In the genomic region with DNA sequence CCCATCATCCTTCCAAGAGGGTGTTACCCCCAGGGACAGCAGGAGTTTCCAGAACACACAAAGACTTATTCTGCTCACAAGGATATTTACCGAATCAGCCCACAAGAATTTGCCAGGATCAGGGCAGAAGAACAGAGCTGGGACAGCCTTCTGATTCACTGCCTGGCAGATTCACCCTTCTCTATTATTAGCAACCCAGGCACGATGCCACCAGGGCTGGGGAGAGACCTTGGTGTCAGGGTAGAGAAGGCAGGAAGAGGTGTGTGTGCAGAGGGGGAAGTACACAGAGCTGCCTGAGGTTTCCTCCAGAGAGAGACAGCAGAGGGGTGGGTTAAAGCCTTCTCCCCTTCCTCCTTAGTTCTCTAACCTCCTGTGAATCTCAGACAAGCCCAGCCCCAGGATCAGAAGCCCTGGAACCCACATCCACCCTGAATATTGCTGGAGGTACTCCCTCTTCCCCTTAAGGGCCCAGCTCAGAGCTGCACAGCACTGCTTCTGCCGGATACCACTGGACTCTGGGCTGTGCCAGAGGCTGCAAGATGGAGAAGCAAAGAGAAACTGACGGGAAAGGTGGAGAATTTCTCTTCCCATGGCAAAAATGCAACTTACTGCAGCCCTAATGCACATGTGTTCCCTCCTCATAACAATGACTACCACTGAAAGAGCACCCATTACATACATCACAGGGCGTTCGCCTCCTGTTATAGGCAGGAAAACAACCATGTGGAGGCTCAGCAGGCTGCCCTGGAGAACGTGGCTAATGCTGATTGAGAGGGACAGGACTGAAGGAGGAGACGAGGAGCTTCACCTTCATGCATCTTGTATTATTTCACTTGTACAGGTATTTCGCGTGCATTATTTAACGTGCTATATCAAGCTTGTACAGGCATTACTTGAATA, we compare ENCODE assay signal across 8 cellular contexts.
DNase-seq lines count a peak whose midpoint lies in the region; FAIRE-seq and TF ChIP-seq lines count a peak whose summit lies in the region.

No MANE protein-coding gene starts in this region.

- H4K20me1 ChIP-seq in BLaER1 (peaks cover 90% of the 10 kb centered on the region), OCI-LY3 (ENCODE audit: insufficient read depth, low read length) (peaks cover 14% of the 10 kb centered on the region; the same call in 1 of the 2 replicates)

- peak overlapping the region; percentile 65 for H3K4me3 Mint-ChIP-seq in activated naive CD4-positive, alpha-beta T cell treated with anti-CD3 and anti-CD28 coated beads for 36 hours

- H3K27ac ChIP-seq in BLaER1 = peak overlapping the region; percentile 62
- H3K27ac ChIP-seq in OCI-LY3 (ENCODE audit: low read length) = no peak overlapping the region

- no peak overlapping the region for H2AFZ ChIP-seq in OCI-LY3 (ENCODE audit: low read depth, low read length)

- FAIRE-seq in frontal cortex (lab: Jason Lieb, UNC) = no peak

- peaks cover 90% of the 10 kb centered on the region for H3K4me1 Mint-ChIP-seq in activated naive CD4-positive, alpha-beta T cell treated with anti-CD3 and anti-CD28 coated beads for 36 hours (ENCODE audit: low read depth)

- CTCF ChIA-PET in activated naive CD4-positive, alpha-beta T cell treated with anti-CD3 and anti-CD28 coated beads for 36 hours (lab: Charles Lee) = interaction anchor here (0.6 to 2.5 kb wide), 9 partner anchors 9 to 67 kb away, joined by 3 to 20 read pairs (median 4); no protein-coding TSS in a partner anchor

- H3K4me3 ChIP-seq in BLaER1 (peak overlapping the region; percentile 44; the same call in 1 of the 2 replicates), OCI-LY3 (ENCODE audit: low read length) (peak overlapping the region; percentile 14; the same call in 1 of the 2 replicates)

- H3K4me2 ChIP-seq in BLaER1 = peak overlapping the region; percentile 94
- H3K4me2 ChIP-seq in OCI-LY3 (ENCODE audit: low read length) = peak overlapping the region; percentile 88

- DNase-seq in GOT3 (lab: John Stamatoyannopoulos, UW) = peak; percentile 54
- peak; percentile 92 for DNase-seq in activated naive CD4-positive, alpha-beta T cell treated with anti-CD3 and anti-CD28 coated beads for 36 hours
- peak; percentile 37 to 65 for DNase-seq in frontal cortex (ENCODE audit: low spot score in 2 of 2)
- DNase-seq in renal cortical epithelial cell (ENCODE audit: low read depth) = peak; percentile 72
- no peak for DNase-seq in NCI-H748 (lab: John Stamatoyannopoulos, UW; ENCODE audit: unreplicated experiment)
- no peak for DNase-seq in HUDEP-2 (lab: John Stamatoyannopoulos, UW; ENCODE audit: unreplicated experiment in 76 of 76)

- peak overlapping the region; percentile 60 for H3K9ac ChIP-seq in BLaER1
- no peak overlapping the region for H3K9ac ChIP-seq in OCI-LY3 (ENCODE audit: low read length)

- H3K4me1 ChIP-seq in BLaER1 (peaks cover 98% of the 10 kb centered on the region), OCI-LY3 (ENCODE audit: low read length) (peaks cover 51% of the 10 kb centered on the region)

- peak overlapping the region; percentile 92 for H3K27ac Mint-ChIP-seq in activated naive CD4-positive, alpha-beta T cell treated with anti-CD3 and anti-CD28 coated beads for 36 hours

- H3K27me3 Mint-ChIP-seq in activated naive CD4-positive, alpha-beta T cell treated with anti-CD3 and anti-CD28 coated beads for 36 hours (ENCODE audit: low read depth) = no peaks in the 10 kb centered on the region

- no peaks in the 10 kb centered on the region for H3K79me2 ChIP-seq in OCI-LY3 (ENCODE audit: low read length)

- H3K27me3 ChIP-seq in BLaER1 (no peaks in the 10 kb centered on the region), OCI-LY3 (ENCODE audit: low read depth, low read length) (peaks cover 7% of the 10 kb centered on the region; the same call in 1 of the 2 replicates)

- intact Hi-C loops in activated naive CD4-positive, alpha-beta T cell treated with anti-CD3 and anti-CD28 coated beads for 36 hours (cut with micrococcal nuclease) = loop anchor here (1.0 kb wide), 4 partner anchors 14 to 34 kb away; no protein-coding TSS in a partner anchor

- H3K9me3 ChIP-seq in BLaER1 (no peaks in the 10 kb centered on the region), OCI-LY3 (ENCODE audit: insufficient read depth, low read length) (no peaks in the 10 kb centered on the region)

- peaks cover 11% of the 10 kb centered on the region for H3K36me3 Mint-ChIP-seq in activated naive CD4-positive, alpha-beta T cell treated with anti-CD3 and anti-CD28 coated beads for 36 hours (ENCODE audit: low read depth)

- no peaks in the 10 kb centered on the region for H3K9me3 Mint-ChIP-seq in activated naive CD4-positive, alpha-beta T cell treated with anti-CD3 and anti-CD28 coated beads for 36 hours

- TF ChIP-seq CTCF in OCI-LY3 (IDR thresholded peaks at IDR 0.05; ENCODE audit: low read depth, low read length) = no peak

- H3K36me3 ChIP-seq in BLaER1 = peaks cover under 1% of the 10 kb centered on the region; the same call in 1 of the 2 replicates
- H3K36me3 ChIP-seq in OCI-LY3 (replicated peaks; ENCODE audit: low read depth, low read length) = no peaks in the 10 kb centered on the region

Comparison
In these comparisons a context has a peak if more than half of its experiments do, and no peak if none do; other contexts are left out.
1. DNase-seq: peak in GOT3 (single experiment), activated naive CD4-positive, alpha-beta T cell treated with anti-CD3 and anti-CD28 coated beads for 36 hours (single experiment), frontal cortex (2 of 2) and renal cortical epithelial cell (single experiment); none in NCI-H748 (single experiment) and HUDEP-2 (0 of 76).